15 cellular contexts compared by ENCODE assay signal in genomic region chr16:19850131-19850817, GRCh38. TPM values are rescaled to one million over a fixed set of nuclear protein-coding genes. Genes with fewer than 3 reads are reported as not detected.
A peak's percentile ranks its signal among the peaks of the same experiment; 100 is the strongest.
DNase-seq lines count a peak whose midpoint lies in the region; ATAC-seq and TF ChIP-seq lines count a peak whose summit lies in the region.
"Had no signal": no experiment of that assay in that cellular context is flagged by ENCODE, and none has a peak within 500 bp of the region (broad histone marks: within the 10 kb centered on the region; RNA-seq: fewer than 3 reads in every experiment).

No MANE protein-coding gene starts in this region.

- peak overlapping the region; percentile 88 for H3K27ac ChIP-seq in caudate nucleus (ENCODE audit: low read depth, low read length)
- H3K27ac ChIP-seq: 22Rv1 had no signal

- DNase-seq in DMS153 (lab: John Stamatoyannopoulos, UW) (peak; percentile 48), DMS153 treated with DMSO at 0.1 percent for 48 hours (lab: John Stamatoyannopoulos, UW; ENCODE audit: unreplicated experiment) (no peak), G401 (ENCODE audit: low spot score) (peak; percentile 31), caudate nucleus (lab: John Stamatoyannopoulos, UW) (no peak), neural crest cell (ENCODE audit: low read depth, low spot score) (no peak), SW480 (ENCODE audit: low spot score) (no peak), NCI-H82 treated with DMSO at 0.1 percent for 48 hours (lab: John Stamatoyannopoulos, UW; ENCODE audit: unreplicated experiment) (no peak)
- DNase-seq: CD8-positive, alpha-beta T cell; MV-4-11; NCI-H146; NCI-H2171 treated with DMSO at 0.1 percent for 48 hours; PC-3 had no signal

- H3K36me3 Mint-ChIP-seq in neural crest cell (ENCODE audit: low read depth) = peaks cover 3% of the 10 kb centered on the region
- H3K36me3 Mint-ChIP-seq: CD8-positive, alpha-beta T cell; IgD-negative memory B cell had no signal

- no peak for TF ChIP-seq CTCF in neural crest cell (conservative IDR thresholded peaks at IDR 0.05)

- no peaks in the 10 kb centered on the region for H3K9me3 Mint-ChIP-seq in neural crest cell
- H3K9me3 Mint-ChIP-seq: CD8-positive, alpha-beta T cell; IgD-negative memory B cell had no signal

- H3K4me3 Mint-ChIP-seq in neural crest cell = no peak overlapping the region
- H3K4me3 Mint-ChIP-seq: CD8-positive, alpha-beta T cell; IgD-negative memory B cell had no signal

- peak overlapping the region; percentile 76 for H3K27ac Mint-ChIP-seq in neural crest cell (ENCODE audit: unreplicated experiment)
- H3K27ac Mint-ChIP-seq: CD8-positive, alpha-beta T cell; IgD-negative memory B cell had no signal

- H3K27me3 Mint-ChIP-seq in neural crest cell (ENCODE audit: low read depth) = no peaks in the 10 kb centered on the region

- in situ Hi-C loops in G401 (cut with HindIII; ENCODE audit: low sequenced_read_pairs) = no loop called here

- no peak for ATAC-seq in GM21825 (IDR thresholded peaks at IDR 0.05; ENCODE audit: unreplicated experiment)
- ATAC-seq: CD8-positive, alpha-beta T cell; PC-3 had no signal

- H3K4me1 Mint-ChIP-seq in neural crest cell = peaks cover 30% of the 10 kb centered on the region

RNA-seq across cellular contexts. Expression of gene GPRC5B, which starts 34.4 kb away (rescaled TPM):
- 0.88 and 2.5 TPM in 2 replicates for total RNA-seq in G401 (2014; rRNA removed; shearing (Covaris generic))
- 58.5 and 59.3 TPM in 2 replicates for total RNA-seq in neural crest cell

Comparison
In these comparisons a context has a peak if more than half of its experiments do, and no peak if none do; other contexts are left out.
1. DNase-seq: peak in DMS153 (single experiment) and G401 (single experiment); none in DMS153 treated with DMSO at 0.1 percent for 48 hours (single experiment), caudate nucleus (0 of 61), neural crest cell (single experiment), SW480 (single experiment) and NCI-H82 treated with DMSO at 0.1 percent for 48 hours (single experiment).
2. RNA of gene GPRC5B, which starts 34.4 kb away (total RNA-seq): 58.5 to 59.3 TPM in neural crest cell; 0.88 to 2.5 TPM in G401; every median in the first group is over 10 times any median in the second.